1 cellular context compared by ENCODE assay signal in the genomic region with DNA sequence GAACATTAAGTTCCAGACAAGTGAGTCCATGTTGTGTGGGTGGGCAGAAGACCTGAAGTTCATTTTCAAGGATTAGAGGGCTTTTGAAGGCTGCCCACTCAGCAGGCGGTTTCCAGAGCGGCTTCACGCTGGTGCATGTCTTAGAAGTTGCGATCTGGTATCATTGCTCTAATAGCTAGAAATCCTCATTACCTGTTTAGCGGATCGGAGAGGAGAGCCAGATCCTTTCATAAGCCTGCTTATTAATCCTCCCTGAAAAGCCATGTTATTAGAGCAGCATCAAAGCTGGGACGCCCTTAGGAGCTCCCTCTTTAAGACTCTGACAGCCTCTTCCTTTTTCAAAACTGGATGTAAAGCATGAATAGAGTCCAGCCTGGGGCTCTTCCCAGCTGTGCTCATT.
TF ChIP-seq lines count a peak whose summit lies in the region.

No MANE protein-coding gene starts in this region.

TF ChIP-seq in GM23338, 12 proteins besides CTCF, POLR2A, EP300 and RAD21 (continued from another document):
- TF ChIP-seq, protein P1, sequence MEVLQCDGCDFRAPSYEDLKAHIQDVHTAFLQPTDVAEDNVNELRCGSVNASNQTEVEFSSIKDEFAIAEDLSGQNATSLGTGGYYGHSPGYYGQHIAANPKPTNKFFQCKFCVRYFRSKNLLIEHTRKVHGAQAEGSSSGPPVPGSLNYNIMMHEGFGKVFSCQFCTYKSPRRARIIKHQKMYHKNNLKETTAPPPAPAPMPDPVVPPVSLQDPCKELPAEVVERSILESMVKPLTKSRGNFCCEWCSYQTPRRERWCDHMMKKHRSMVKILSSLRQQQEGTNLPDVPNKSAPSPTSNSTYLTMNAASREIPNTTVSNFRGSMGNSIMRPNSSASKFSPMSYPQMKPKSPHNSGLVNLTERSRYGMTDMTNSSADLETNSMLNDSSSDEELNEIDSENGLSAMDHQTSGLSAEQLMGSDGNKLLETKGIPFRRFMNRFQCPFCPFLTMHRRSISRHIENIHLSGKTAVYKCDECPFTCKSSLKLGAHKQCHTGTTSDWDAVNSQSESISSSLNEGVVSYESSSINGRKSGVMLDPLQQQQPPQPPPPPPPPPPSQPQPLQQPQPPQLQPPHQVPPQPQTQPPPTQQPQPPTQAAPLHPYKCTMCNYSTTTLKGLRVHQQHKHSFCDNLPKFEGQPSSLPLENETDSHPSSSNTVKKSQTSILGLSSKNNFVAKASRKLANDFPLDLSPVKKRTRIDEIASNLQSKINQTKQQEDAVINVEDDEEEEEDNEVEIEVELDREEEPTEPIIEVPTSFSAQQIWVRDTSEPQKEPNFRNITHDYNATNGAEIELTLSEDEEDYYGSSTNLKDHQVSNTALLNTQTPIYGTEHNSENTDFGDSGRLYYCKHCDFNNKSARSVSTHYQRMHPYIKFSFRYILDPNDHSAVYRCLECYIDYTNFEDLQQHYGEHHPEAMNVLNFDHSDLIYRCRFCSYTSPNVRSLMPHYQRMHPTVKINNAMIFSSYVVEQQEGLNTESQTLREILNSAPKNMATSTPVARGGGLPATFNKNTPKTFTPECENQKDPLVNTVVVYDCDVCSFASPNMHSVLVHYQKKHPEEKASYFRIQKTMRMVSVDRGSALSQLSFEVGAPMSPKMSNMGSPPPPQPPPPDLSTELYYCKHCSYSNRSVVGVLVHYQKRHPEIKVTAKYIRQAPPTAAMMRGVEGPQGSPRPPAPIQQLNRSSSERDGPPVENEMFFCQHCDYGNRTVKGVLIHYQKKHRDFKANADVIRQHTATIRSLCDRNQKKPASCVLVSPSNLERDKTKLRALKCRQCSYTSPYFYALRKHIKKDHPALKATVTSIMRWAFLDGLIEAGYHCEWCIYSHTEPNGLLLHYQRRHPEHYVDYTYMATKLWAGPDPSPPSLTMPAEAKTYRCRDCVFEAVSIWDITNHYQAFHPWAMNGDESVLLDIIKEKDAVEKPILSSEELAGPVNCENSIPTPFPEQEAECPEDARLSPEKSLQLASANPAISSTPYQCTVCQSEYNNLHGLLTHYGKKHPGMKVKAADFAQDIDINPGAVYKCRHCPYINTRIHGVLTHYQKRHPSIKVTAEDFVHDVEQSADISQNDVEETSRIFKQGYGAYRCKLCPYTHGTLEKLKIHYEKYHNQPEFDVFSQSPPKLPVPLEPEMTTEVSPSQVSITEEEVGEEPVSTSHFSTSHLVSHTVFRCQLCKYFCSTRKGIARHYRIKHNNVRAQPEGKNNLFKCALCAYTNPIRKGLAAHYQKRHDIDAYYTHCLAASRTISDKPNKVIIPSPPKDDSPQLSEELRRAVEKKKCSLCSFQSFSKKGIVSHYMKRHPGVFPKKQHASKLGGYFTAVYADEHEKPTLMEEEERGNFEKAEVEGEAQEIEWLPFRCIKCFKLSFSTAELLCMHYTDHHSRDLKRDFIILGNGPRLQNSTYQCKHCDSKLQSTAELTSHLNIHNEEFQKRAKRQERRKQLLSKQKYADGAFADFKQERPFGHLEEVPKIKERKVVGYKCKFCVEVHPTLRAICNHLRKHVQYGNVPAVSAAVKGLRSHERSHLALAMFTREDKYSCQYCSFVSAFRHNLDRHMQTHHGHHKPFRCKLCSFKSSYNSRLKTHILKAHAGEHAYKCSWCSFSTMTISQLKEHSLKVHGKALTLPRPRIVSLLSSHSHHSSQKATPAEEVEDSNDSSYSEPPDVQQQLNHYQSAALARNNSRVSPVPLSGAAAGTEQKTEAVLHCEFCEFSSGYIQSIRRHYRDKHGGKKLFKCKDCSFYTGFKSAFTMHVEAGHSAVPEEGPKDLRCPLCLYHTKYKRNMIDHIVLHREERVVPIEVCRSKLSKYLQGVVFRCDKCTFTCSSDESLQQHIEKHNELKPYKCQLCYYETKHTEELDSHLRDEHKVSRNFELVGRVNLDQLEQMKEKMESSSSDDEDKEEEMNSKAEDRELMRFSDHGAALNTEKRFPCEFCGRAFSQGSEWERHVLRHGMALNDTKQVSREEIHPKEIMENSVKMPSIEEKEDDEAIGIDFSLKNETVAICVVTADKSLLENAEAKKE (CRISPR knock-in tag; IDR thresholded peaks at IDR 0.05) = no peak
